15 cellular contexts compared by ENCODE assay signal in genomic region chr17:31918701-31919128, GRCh38.
"Had no signal": no experiment of that assay in that cellular context is flagged by ENCODE, and none has a peak within 500 bp of the region (broad histone marks: within the 10 kb centered on the region; RNA-seq: fewer than 3 reads in every experiment).

No MANE protein-coding gene starts in this region.

- H3K4me3 Mint-ChIP-seq: activated T-cell treated with anti-CD3 and anti-CD28 coated beads, Interleukin-2, amount 50 U/mL, for 4 hours; neural crest cell had no signal

- H3K9me3 Mint-ChIP-seq: activated T-cell treated with anti-CD3 and anti-CD28 coated beads, Interleukin-2, amount 50 U/mL, for 4 hours; neural crest cell had no signal

- H3K36me3 ChIP-seq: ascending aorta, colonic mucosa, gastroesophageal sphincter, vagina had no signal

- FAIRE-seq: kidney, small intestine, TTC549 had no signal

- H3K27me3 ChIP-seq: vagina had no signal

- H3K4me3 ChIP-seq: ascending aorta, colonic mucosa, gastroesophageal sphincter, vagina had no signal

- DNase-seq: activated CD4-positive, CD25-positive, alpha-beta regulatory T cell; activated effector memory CD4-positive, alpha-beta T cell treated with anti-CD3 and anti-CD28 coated beads, Interleukin-2, amount 50 U/mL, for 16 hours; activated T-cell treated with anti-CD3 and anti-CD28 coated beads, Interleukin-2, amount 50 U/mL, for 4 hours; colonic mucosa; effector CD8-positive, alpha-beta T cell; kidney; left ventricle myocardium superior; mesendoderm; small intestine; T-helper 2 cell had no signal

- H3K27ac ChIP-seq: ascending aorta, colonic mucosa, gastroesophageal sphincter, vagina had no signal

- H3K9me3 ChIP-seq: ascending aorta, colonic mucosa, gastroesophageal sphincter, vagina had no signal

- H3K4me1 ChIP-seq: ascending aorta, colonic mucosa, vagina had no signal
